In genomic region chr1:47396671-47397196, GRCh38 we compare ENCODE assay signal across 17 cellular contexts. TPM values are rescaled to one million over a fixed set of nuclear protein-coding genes. Genes with fewer than 3 reads are reported as not detected.
A peak's percentile ranks its signal among the peaks of the same experiment; 100 is the strongest.
DNase-seq lines count a peak whose midpoint lies in the region; ATAC-seq and TF ChIP-seq lines count a peak whose summit lies in the region.
"Had no signal": no experiment of that assay in that cellular context is flagged by ENCODE, and none has a peak within 500 bp of the region (broad histone marks: within the 10 kb centered on the region; RNA-seq: fewer than 3 reads in every experiment).

No MANE protein-coding gene starts in this region.

- intact Hi-C loops in esophagus muscularis mucosa (cut with DNase I) = no loop called here
- intact Hi-C loops in psoas muscle (cut with DNase I) = no loop called here

- TF ChIP-seq POLR2A in esophagus muscularis mucosa (IDR thresholded peaks at IDR 0.05; ENCODE audit: low read depth) = no peak

- H3K27ac ChIP-seq in esophagus muscularis mucosa (replicated peaks in 1 of 4) (no peak overlapping the region), psoas muscle (no peak overlapping the region)

- no peaks in the 10 kb centered on the region for H3K9me3 ChIP-seq in esophagus muscularis mucosa
- H3K9me3 ChIP-seq in psoas muscle = no peaks in the 10 kb centered on the region
- H3K9me3 ChIP-seq: HAP-1 had no signal

- no peaks in the 10 kb centered on the region for H3K4me1 ChIP-seq in esophagus muscularis mucosa
- H3K4me1 ChIP-seq in psoas muscle = no peaks in the 10 kb centered on the region

- H3K27me3 ChIP-seq in esophagus muscularis mucosa = peaks cover 0 to 55% (median 3%) of the 10 kb centered on the region in 4 donors
- peaks cover 0 to 59% (median 4%) of the 10 kb centered on the region in 3 donors for H3K27me3 ChIP-seq in psoas muscle (ENCODE audit: insufficient read depth in 3 of 3, low read length in 2 of 3)

- ATAC-seq in HG02870 (IDR thresholded peaks at IDR 0.05; ENCODE audit: unreplicated experiment) = peak; percentile 34
- ATAC-seq in GM21576 (IDR thresholded peaks at IDR 0.05; ENCODE audit: unreplicated experiment) = no peak
- ATAC-seq in psoas muscle = no peak

- 89% methylated on average over 3 of the region's 6 CpGs for WGBS in esophagus muscularis mucosa
- WGBS in psoas muscle, 3 donors = 92 to 94% (median 93%) methylated on average over 6 of the region's 6 CpGs

- DNase-seq in GM12865 (ENCODE audit: low read depth) (peak; percentile 41), esophagus muscularis mucosa (ENCODE audit: extremely low spot score) (peak; percentile 74), ureter (ENCODE audit: low spot score) (peak; percentile 19), psoas muscle (no peak)
- DNase-seq: C1 segment of cervical spinal cord; Calu3; CD4-positive, alpha-beta memory T cell; COR-L47; DMS153; DND-41; GOT3; HFFc6 had no signal

- H3K36me3 ChIP-seq in esophagus muscularis mucosa (no peaks in the 10 kb centered on the region), psoas muscle (ENCODE audit: insufficient read depth in 1 of 2, low read depth in 1 of 2) (no peaks in the 10 kb centered on the region)
- H3K36me3 ChIP-seq: HAP-1 had no signal

- H3K4me3 ChIP-seq in GM12865 (ENCODE audit: low read depth, low read length) (no peak overlapping the region), esophagus muscularis mucosa (no peak overlapping the region), psoas muscle (no peak overlapping the region)
- H3K4me3 ChIP-seq: HAP-1 had no signal

- no peak for TF ChIP-seq CTCF in GM12865 (IDR thresholded peaks at IDR 0.05; ENCODE audit: insufficient read depth, low read depth, low read length, missing control alignments)
- TF ChIP-seq CTCF in esophagus muscularis mucosa (IDR thresholded peaks at IDR 0.05) = no peak
- no peak for TF ChIP-seq CTCF in psoas muscle (IDR thresholded peaks at IDR 0.05)

- TF ChIP-seq EP300 in esophagus muscularis mucosa (IDR thresholded peaks at IDR 0.05) = no peak

RNA-seq across cellular contexts. Expression of gene FOXE3, which starts 19.4 kb away (rescaled TPM):
- not detected for total RNA-seq in esophagus muscularis mucosa
- total RNA-seq in ureter = not detected
- under 1 TPM in 1 of 4 donors, not detected in 3; 0.10 TPM for total RNA-seq in psoas muscle
- under 1 TPM in 2 of 3 donors, not detected in 1; 0.03 to 0.08 TPM for polyA plus RNA-seq in psoas muscle
- total RNA-seq: A172; A673; Calu3; CD4-positive, alpha-beta memory T cell; HFFc6 had no signal
- polyA plus RNA-seq: CD4-positive, alpha-beta memory T cell had no signal

RNA-seq across cellular contexts. Expression of gene FOXD2, which starts 41.1 kb away (rescaled TPM):
- under 1 TPM in 3 of 4 donors, not detected in 1; under 0.01 to 0.57 (median 0.19) TPM for total RNA-seq in esophagus muscularis mucosa
- total RNA-seq in ureter = 0.34 TPM
- under 1 TPM; 0.04 to 0.13 (median 0.09) TPM for total RNA-seq in psoas muscle
- polyA plus RNA-seq in psoas muscle = under 1 TPM; 0.04 TPM

Comparison
In these comparisons a context has a peak if more than half of its experiments do, and no peak if none do; other contexts are left out.
1. DNase-seq: peak in GM12865 (single experiment), esophagus muscularis mucosa (single experiment) and ureter (single experiment); none in psoas muscle (0 of 2).